Comparison of ENCODE assay signal across 19 cellular contexts in genomic region chr5:84091400-84091799, GRCh38.
DNase-seq lines count a peak whose midpoint lies in the region; ATAC-seq lines count a peak whose summit lies in the region.
"Had no signal": no experiment of that assay in that cellular context is flagged by ENCODE, and none has a peak within 500 bp of the region (broad histone marks: within the 10 kb centered on the region; RNA-seq: fewer than 3 reads in every experiment).

No MANE protein-coding gene starts in this region.

- ATAC-seq in HG03442 (IDR thresholded peaks at IDR 0.05; ENCODE audit: unreplicated experiment) (peak; percentile 46), Right ventricle myocardium superior (ENCODE audit: poor library complexity) (no peak)
- ATAC-seq: activated CD4-positive, alpha-beta T cell treated with anti-CD3 and anti-CD28 coated beads for 36 hours; activated CD8-positive, alpha-beta memory T cell treated with anti-CD3 and anti-CD28 coated beads, Interleukin-2, amount 10 ng/mL, durations not matched to agents 7 days and 5 days; effector memory CD8-positive, alpha-beta T cell; left cardiac atrium; mucosa of descending colon; stimulated activated naive CD8-positive, alpha-beta T cell treated with anti-CD3 and anti-CD28 coated beads, Interleukin-15, amount 100 ng/mL, for 72 hours; upper lobe of right lung had no signal

- DNase-seq in Ammon's horn (ENCODE audit: low spot score) (peak; percentile 27), NCI-H82 (lab: John Stamatoyannopoulos, UW) (peak; percentile 47), glomerular visceral epithelial cell (ENCODE audit: extremely low spot score) (peak; percentile 8), DMS79 (lab: John Stamatoyannopoulos, UW) (no peak), putamen (ENCODE audit: low spot score) (no peak), Right ventricle myocardium superior (no peak)
- no peak for DNase-seq in stimulated activated CD4-positive, alpha-beta T cell treated with anti-CD3 and anti-CD28 coated beads, Interleukin-4, amount 100 ng/mL, for 4 hours
- DNase-seq: activated CD4-positive, alpha-beta T cell treated with anti-CD3 and anti-CD28 coated beads for 36 hours; activated CD8-positive, alpha-beta memory T cell treated with anti-CD3 and anti-CD28 coated beads, Interleukin-2, amount 10 ng/mL, durations not matched to agents 7 days and 5 days; activated effector memory CD4-positive, alpha-beta T cell treated with anti-CD3 and anti-CD28 coated beads, Interleukin-2, amount 50 U/mL, for 16 hours; amygdala; effector memory CD8-positive, alpha-beta T cell; left cardiac atrium; mucosa of descending colon; right lobe of liver; stimulated activated naive CD8-positive, alpha-beta T cell treated with anti-CD3 and anti-CD28 coated beads, Interleukin-15, amount 100 ng/mL, for 72 hours; T1000; upper lobe of right lung had no signal

- intact Hi-C loops in Right ventricle myocardium superior (cut with DNase I), result no loop called here

Comparison
In these comparisons a context has a peak if more than half of its experiments do, and no peak if none do; other contexts are left out.
1. DNase-seq: peak in Ammon's horn (single experiment), NCI-H82 (single experiment) and glomerular visceral epithelial cell (single experiment); none in stimulated activated CD4-positive, alpha-beta T cell treated with anti-CD3 and anti-CD28 coated beads, Interleukin-4, amount 100 ng/mL, for 4 hours (0 of 2), DMS79 (single experiment), putamen (single experiment) and Right ventricle myocardium superior (single experiment).